In genomic region chr4:49511353-49511752, GRCh38 we compare ENCODE assay signal across 8 cellular contexts.
DNase-seq lines count a peak whose midpoint lies in the region; ATAC-seq, FAIRE-seq and TF ChIP-seq lines count a peak whose summit lies in the region.
"Not testable (repeated sequence)": the region's sequence is repeated elsewhere in the genome, so short reads cannot be mapped to it uniquely, and the experiment has no call there.

No MANE protein-coding gene starts in this region.

- not testable (repeated sequence) for H3K79me1 ChIP-seq in IMR-90 (ENCODE audit: low read depth in 1 of 2, low read length in 2 of 2); mesendoderm (ENCODE audit: low read length)

- H2BK5ac ChIP-seq in IMR-90 (ENCODE audit: low read depth, low read length, poor library complexity, severe bottlenecking); mesendoderm (ENCODE audit: low read length): not testable (repeated sequence)

- H4K5ac ChIP-seq in IMR-90 (ENCODE audit: low read depth, low read length); mesendoderm (ENCODE audit: low read length): not testable (repeated sequence)

- not testable (repeated sequence) for H3K36me3 ChIP-seq in IMR-90 (ENCODE audit: control insufficient read depth, insufficient read depth, low read length); bronchial epithelial cell (ENCODE audit: control insufficient read depth, insufficient read depth, low read length); mesendoderm (ENCODE audit: control insufficient read depth, insufficient read depth, low read length)

- TF ChIP-seq CTCF in IMR-90 (conservative IDR thresholded peaks at IDR 0.05; ENCODE audit: low read depth, low read length); bronchial epithelial cell (IDR thresholded peaks at IDR 0.05; ENCODE audit: insufficient read depth, low read length, severe bottlenecking); fibroblast of mammary gland (conservative IDR thresholded peaks at IDR 0.05; ENCODE audit: control insufficient read depth, insufficient read depth, low read depth, low read length): not testable (repeated sequence)

- 50% methylated on average over 9 of the region's 10 CpGs; no CpG with 5 or more reads in 1 of the 2 experiments for WGBS in IMR-90 (ENCODE audit: extremely low coverage in 2 of 2, insufficient read length in 1 of 2), 2 experiments
- WGBS in mesendoderm (ENCODE audit: extremely low coverage, insufficient coverage, low lambda C conversion rate): no CpG with 5 or more reads among the region's 10 CpGs

- H3K4me3 ChIP-seq in IMR-90 (ENCODE audit: insufficient read depth, low read depth, low read length); bronchial epithelial cell (ENCODE audit: low read depth, low read length); fibroblast of mammary gland (ENCODE audit: control insufficient read depth, low read depth, low read length); mesendoderm (ENCODE audit: low read length): not testable (repeated sequence)

- not testable (repeated sequence) for H3K14ac ChIP-seq in IMR-90 (replicated peaks; ENCODE audit: low read depth, low read length)

- H3K9me1 ChIP-seq in IMR-90 (ENCODE audit: insufficient read depth, low read length): not testable (repeated sequence)

- not testable (repeated sequence) for H2BK15ac ChIP-seq in IMR-90 (ENCODE audit: low read depth, low read length); mesendoderm (replicated peaks; ENCODE audit: low read depth)

- not testable (repeated sequence) for BruUV-seq in IMR-90 (replicated peaks; lab: Mats Ljungman, UMichigan)

- peaks cover 28% of the 10 kb centered on the region for H3K9me3 ChIP-seq in IMR-90 (ENCODE audit: control insufficient read depth, insufficient read depth, low read length)

- ATAC-seq in IMR-90 (ENCODE audit: low read depth): not testable (repeated sequence)

- not testable (repeated sequence) for FAIRE-seq in bronchial epithelial cell (lab: Jason Lieb, UNC)

- H3K9ac ChIP-seq in IMR-90 (ENCODE audit: low read depth, low read length); mesendoderm (ENCODE audit: low read length): not testable (repeated sequence)

- CTCF ChIA-PET in IMR-90 (lab: Yijun Ruan, JAX): not testable (repeated sequence)

- H2BK20ac ChIP-seq in IMR-90 (ENCODE audit: low read depth, low read length): not testable (repeated sequence)

- not testable (repeated sequence) for H2BK120ac ChIP-seq in IMR-90 (ENCODE audit: low read depth, low read length); mesendoderm (ENCODE audit: low read depth, low read length)

- H3K4me2 ChIP-seq in IMR-90 (ENCODE audit: low read depth, low read length); mesendoderm (ENCODE audit: low read length): not testable (repeated sequence)

- not testable (repeated sequence) for H3K23ac ChIP-seq in IMR-90 (ENCODE audit: low read depth, low read length); mesendoderm (ENCODE audit: low read length)

- H4K8ac ChIP-seq in IMR-90 (ENCODE audit: low read depth in 2 of 2, low read length in 2 of 2); mesendoderm (ENCODE audit: low read depth, low read length): not testable (repeated sequence)

- dilution Hi-C loops in IMR-90 (cut with HindIII; ENCODE audit: low sequenced_read_pairs, unreplicated experiment): not testable (repeated sequence)

- H3K27me3 ChIP-seq in IMR-90 (ENCODE audit: control insufficient read depth, insufficient read depth, low read length); bronchial epithelial cell (ENCODE audit: control insufficient read depth, insufficient read depth, low read length); mesendoderm (ENCODE audit: insufficient read depth, low read length, poor library complexity): not testable (repeated sequence)

- H3K56ac ChIP-seq in IMR-90 (ENCODE audit: extremely low read depth, insufficient read depth, low read length); mesendoderm (ENCODE audit: low read length): not testable (repeated sequence)

- H4K20me1 ChIP-seq in IMR-90 (ENCODE audit: insufficient read depth, low read length): not testable (repeated sequence)

- H3K18ac ChIP-seq in IMR-90 (ENCODE audit: low read depth, low read length); mesendoderm (ENCODE audit: low read length): not testable (repeated sequence)

- intact Hi-C loops in IMR-90 (cut with micrococcal nuclease): not testable (repeated sequence)

- in situ Hi-C loops in IMR-90 (cut with MboI; ENCODE audit: low sequenced_read_pairs): not testable (repeated sequence)

- H2AK5ac ChIP-seq in IMR-90 (ENCODE audit: low read depth, low read length); mesendoderm (ENCODE audit: low read length): not testable (repeated sequence)

- not testable (repeated sequence) for H3K4me1 ChIP-seq in IMR-90 (ENCODE audit: control insufficient read depth, insufficient read depth, low read length); mesendoderm (ENCODE audit: control insufficient read depth, low read depth, low read length)

- not testable (repeated sequence) for H3K4ac ChIP-seq in IMR-90 (ENCODE audit: low read depth, low read length); mesendoderm (ENCODE audit: low read depth, low read length)

- not testable (repeated sequence) for TF ChIP-seq POLR2A in IMR-90 (IDR thresholded peaks at IDR 0.05; ENCODE audit: low read depth, low read length)

- DNase-seq in Ammon's horn (ENCODE audit: low spot score): peak; percentile 23
- peak; percentile 6 for DNase-seq in IMR-90
- peak; percentile 30 for DNase-seq in RPMI8226
- DNase-seq in bronchial epithelial cell (ENCODE audit: low read depth): peak; percentile 4
- peak; percentile 9 for DNase-seq in fibroblast of mammary gland (ENCODE audit: low read depth)
- peak; percentile 46 for DNase-seq in islet precursor cell
- peak; percentile 10 for DNase-seq in mesendoderm
- peak; percentile 3 for DNase-seq in stimulated activated CD4-positive, alpha-beta T cell treated with anti-CD3 and anti-CD28 coated beads, Interleukin-4, amount 100 ng/mL, for 24 hours

- H2AFZ ChIP-seq in IMR-90 (replicated peaks; ENCODE audit: low read length, poor library complexity): not testable (repeated sequence)

- TF ChIP-seq RAD21 in IMR-90 (IDR thresholded peaks at IDR 0.05; ENCODE audit: low read length): not testable (repeated sequence)

- POLR2A ChIA-PET in IMR-90 (lab: Charles Lee; ENCODE audit: unreplicated experiment): not testable (repeated sequence)

- H3K27ac ChIP-seq in IMR-90 (ENCODE audit: insufficient read depth, low read length); mesendoderm (ENCODE audit: low read depth, low read length): not testable (repeated sequence)

- not testable (repeated sequence) for H4K91ac ChIP-seq in IMR-90 (ENCODE audit: insufficient read depth, low read depth, low read length)

- H3K79me2 ChIP-seq in mesendoderm (ENCODE audit: control insufficient read depth, insufficient read depth, low read length): not testable (repeated sequence)

- H2AK9ac ChIP-seq in IMR-90 (replicated peaks; ENCODE audit: low read depth, low read length, poor library complexity): not testable (repeated sequence)
